15 cellular contexts compared by ENCODE assay signal in the genomic region with DNA sequence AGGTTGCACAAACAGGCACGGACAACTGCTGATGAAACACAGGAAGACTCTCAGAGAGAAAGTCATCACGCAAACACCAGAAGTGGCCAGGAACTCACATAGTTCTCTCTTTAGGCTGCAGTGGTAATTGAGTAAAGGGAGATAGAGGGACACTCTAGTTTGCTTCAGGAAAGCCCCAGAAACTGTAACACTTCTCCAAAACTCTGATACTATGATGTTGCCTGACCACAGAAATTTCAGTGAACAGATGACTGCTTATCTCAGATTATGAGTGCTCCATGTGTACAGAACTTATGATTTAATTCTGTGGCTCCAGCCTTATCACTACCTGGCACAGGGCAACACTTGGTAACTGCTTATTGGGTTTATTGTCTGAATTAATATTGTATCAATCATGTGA.
DNase-seq lines count a peak whose midpoint lies in the region; ATAC-seq and TF ChIP-seq lines count a peak whose summit lies in the region.
"Had no signal": no experiment of that assay in that cellular context is flagged by ENCODE, and none has a peak within 500 bp of the region (broad histone marks: within the 10 kb centered on the region; RNA-seq: fewer than 3 reads in every experiment).

No MANE protein-coding gene starts in this region.

- H3K4me1 ChIP-seq in foreskin keratinocyte: no peaks in the 10 kb centered on the region
- no peaks in the 10 kb centered on the region for H3K4me1 ChIP-seq in suprapubic skin
- H3K4me1 ChIP-seq: Caco-2 had no signal

- peaks cover 5% of the 10 kb centered on the region for H3K9me3 ChIP-seq in suprapubic skin
- H3K9me3 ChIP-seq: Caco-2, Peyer's patch had no signal

- TF ChIP-seq POLR2A in suprapubic skin (IDR thresholded peaks at IDR 0.05): no peak

- TF ChIP-seq EP300 in suprapubic skin (IDR thresholded peaks at IDR 0.05): no peak

- H3K36me3 ChIP-seq in suprapubic skin: no peaks in the 10 kb centered on the region
- H3K36me3 ChIP-seq: Peyer's patch had no signal

- ATAC-seq in GM18502 (IDR thresholded peaks at IDR 0.05; ENCODE audit: poor library complexity, unreplicated experiment) (peak; percentile 89), GM21423 (IDR thresholded peaks at IDR 0.05; ENCODE audit: unreplicated experiment) (peak; percentile 58), HG02973 (IDR thresholded peaks at IDR 0.05; ENCODE audit: unreplicated experiment) (peak; percentile 68), foreskin keratinocyte (no peak)
- ATAC-seq: HCT116, SK-N-SH treated with all-trans-retinoic acid at 6 μM for 48 hours had no signal

- H3K27me3 ChIP-seq in foreskin keratinocyte (no peaks in the 10 kb centered on the region), suprapubic skin (no peaks in the 10 kb centered on the region)
- H3K27me3 ChIP-seq: Peyer's patch had no signal

- H3K27ac ChIP-seq in foreskin keratinocyte (no peak overlapping the region), suprapubic skin (no peak overlapping the region)

- DNase-seq in SKM-1 treated with dmso at 0.1 percent for 144 hours (lab: John Stamatoyannopoulos, UW; ENCODE audit: unreplicated experiment) (peak; percentile 59), foreskin keratinocyte (no peak), RPMI8226 (no peak), suprapubic skin (ENCODE audit: low spot score in 2 of 2) (no peak)
- no peak for DNase-seq in stimulated activated CD4-positive, alpha-beta T cell treated with anti-CD3 and anti-CD28 coated beads, Interleukin-2, amount 100 ng/mL, for 48 hours
- DNase-seq: Caco-2; MV-4-11; naive B cell; Peyer's patch; stimulated activated naive CD4-positive, alpha-beta T cell treated with Interleukin-2 at 50 U/mL for 16 hours had no signal

- no peak overlapping the region for H3K4me3 ChIP-seq in suprapubic skin
- H3K4me3 ChIP-seq: Peyer's patch had no signal

- no peak for TF ChIP-seq CTCF in foreskin keratinocyte (conservative IDR thresholded peaks at IDR 0.05)
- TF ChIP-seq CTCF in suprapubic skin (IDR thresholded peaks at IDR 0.05): no peak

- WGBS in suprapubic skin: 67% methylated on average over 2 of the region's 2 CpGs
